31 cellular contexts compared by ENCODE assay signal in genomic region chr1:177130426-177130825, GRCh38. TPM values are rescaled to one million over a fixed set of nuclear protein-coding genes. Genes with fewer than 3 reads are reported as not detected.
"Had no signal": no experiment of that assay in that cellular context is flagged by ENCODE, and none has a peak within 500 bp of the region (broad histone marks: within the 10 kb centered on the region; RNA-seq: fewer than 3 reads in every experiment).

No MANE protein-coding gene starts in this region.

- DNase-seq: colonic mucosa; dermis blood vessel endothelial cell; effector memory CD4-positive, alpha-beta T cell; foreskin keratinocyte; heart right ventricle; hippocampal formation; left colon; left ventricle myocardium superior; lower lobe of right lung; naive thymus-derived CD8-positive, alpha-beta T cell; nephron progenitor cell; nucleus accumbens; right lobe of liver; small intestine; stimulated activated CD4-positive, alpha-beta T cell treated with anti-CD3 and anti-CD28 coated beads, Interleukin-15, amount 100 ng/mL, for 24 hours; stimulated activated CD4-positive, alpha-beta T cell treated with anti-CD3 and anti-CD28 coated beads, Interleukin-2, amount 100 ng/mL, for 48 hours; stimulated activated CD8-positive, alpha-beta memory T cell treated with anti-CD3 and anti-CD28 coated beads, Interleukin-4, amount 100 ng/mL, for 48 hours; stimulated activated naive CD4-positive, alpha-beta T cell treated with Interleukin-2 at 50 U/mL for 16 hours; stomach; tibial artery; upper lobe of left lung had no signal

- H3K4me3 ChIP-seq: colonic mucosa, esophagus muscularis mucosa, gastroesophageal sphincter, heart right ventricle, lower lobe of right lung, prostate gland, right lobe of liver, stomach, tibial artery, upper lobe of left lung had no signal

- H3K9me3 ChIP-seq: colonic mucosa, esophagus muscularis mucosa, gastroesophageal sphincter, heart right ventricle, lower lobe of right lung, prostate gland, right lobe of liver, stomach, tibial artery, upper lobe of left lung had no signal

- H3K4me1 ChIP-seq: colonic mucosa, foreskin keratinocyte, gastroesophageal sphincter, heart right ventricle, lower lobe of right lung, prostate gland, right lobe of liver, stomach, tibial artery, upper lobe of left lung had no signal

- H3K27ac ChIP-seq: colonic mucosa, esophagus muscularis mucosa, foreskin keratinocyte, gastroesophageal sphincter, heart right ventricle, lower lobe of right lung, prostate gland, right lobe of liver, stomach, tibial artery, upper lobe of left lung had no signal

- H3K27me3 ChIP-seq: colonic mucosa, esophagus muscularis mucosa, gastroesophageal sphincter, right lobe of liver, stomach, upper lobe of left lung had no signal

- H3K9me3 Mint-ChIP-seq: nephron progenitor cell had no signal

- H3K36me3 ChIP-seq: colonic mucosa, esophagus muscularis mucosa, gastroesophageal sphincter, heart right ventricle, lower lobe of right lung, prostate gland, right lobe of liver, stomach, tibial artery, upper lobe of left lung had no signal

- H3K27ac Mint-ChIP-seq: naive thymus-derived CD8-positive, alpha-beta T cell had no signal

- H3K4me3 Mint-ChIP-seq: naive thymus-derived CD8-positive, alpha-beta T cell; nephron progenitor cell had no signal

RNA-seq across cellular contexts. Expression of gene ASTN1, which starts 34.1 kb away (rescaled TPM):
- total RNA-seq: chondrocyte; dermis blood vessel endothelial cell; endothelial cell of umbilical vein; myocyte; naive thymus-derived CD8-positive, alpha-beta T cell; osteocyte had no signal
- polyA plus RNA-seq: foreskin keratinocyte; naive thymus-derived CD8-positive, alpha-beta T cell had no signal

RNA-seq across cellular contexts. Expression of gene BRINP2, which starts 40.3 kb away (rescaled TPM):
- total RNA-seq: chondrocyte; colonic mucosa; dermis blood vessel endothelial cell; endothelial cell of umbilical vein; epithelial cell of proximal tubule; kidney epithelial cell; lower lobe of right lung; mesenteric fat pad; naive thymus-derived CD8-positive, alpha-beta T cell; osteocyte had no signal
- polyA plus RNA-seq: endothelial cell of umbilical vein; naive thymus-derived CD8-positive, alpha-beta T cell had no signal
